In genomic region chr1:154745286-154745731, GRCh38 we compare ENCODE assay signal across 1 cellular context.
TF ChIP-seq lines count a peak whose summit lies in the region.

No MANE protein-coding gene starts in this region.

TF ChIP-seq in HepG2, 621 proteins besides CTCF, POLR2A, EP300 and RAD21 (continued from another document):
- TF ChIP-seq IRX3 (CRISPR knock-in tag; IDR thresholded peaks at IDR 0.05; ENCODE audit: borderline replicate concordance, low read depth) = no peak
- TF ChIP-seq PRDM4 (CRISPR knock-in tag; IDR thresholded peaks at IDR 0.05; ENCODE audit: borderline replicate concordance) = no peak
- no peak for TF ChIP-seq ZNF136 (CRISPR knock-in tag; IDR thresholded peaks at IDR 0.05; ENCODE audit: low read depth)
- TF ChIP-seq ZBTB39 (CRISPR knock-in tag; IDR thresholded peaks at IDR 0.05) = no peak
- no peak for TF ChIP-seq SP5 (CRISPR knock-in tag; IDR thresholded peaks at IDR 0.05; ENCODE audit: borderline replicate concordance, low read depth)
